ENCODE assay signal across 15 cellular contexts in genomic region chr1:113793878-113794834, GRCh38. TPM values are rescaled to one million over a fixed set of nuclear protein-coding genes. Genes with fewer than 3 reads are reported as not detected.
A peak's percentile ranks its signal among the peaks of the same experiment; 100 is the strongest.
DNase-seq lines count a peak whose midpoint lies in the region; ATAC-seq, FAIRE-seq and TF ChIP-seq lines count a peak whose summit lies in the region.
"Had no signal": no experiment of that assay in that cellular context is flagged by ENCODE, and none has a peak within 500 bp of the region (broad histone marks: within the 10 kb centered on the region; RNA-seq: fewer than 3 reads in every experiment).

No MANE protein-coding gene starts in this region.

- ATAC-seq in HepG2 (no peak), HG02981 (IDR thresholded peaks at IDR 0.05; ENCODE audit: unreplicated experiment) (peak; percentile 62), right cardiac atrium (peak; percentile 55 to 78)
- ATAC-seq: activated CD4-positive, CD25-positive, alpha-beta regulatory T cell treated with anti-CD3 and anti-CD28 coated beads, Interleukin-2, amount 50 U/mL, for 24 hours had no signal

- peaks cover 6% of the 10 kb centered on the region for H4K20me1 ChIP-seq in HepG2 (ENCODE audit: insufficient read depth, low read length)

- no peak for TF ChIP-seq EP300 in HepG2 (IDR thresholded peaks at IDR 0.05; ENCODE audit: low read depth in 2 of 2, low read length in 2 of 2)
- no peak for TF ChIP-seq EP300 in HepG2 (CRISPR knock-in tag; IDR thresholded peaks at IDR 0.05; ENCODE audit: borderline replicate concordance)

- H3K4me3 ChIP-seq in liver (ENCODE audit: low read depth in 1 of 3, low read length in 3 of 3): no peak overlapping the region
- no peak overlapping the region for H3K4me3 ChIP-seq in HepG2 (replicated peaks in 1 of 3; ENCODE audit: insufficient read depth in 1 of 3, low read depth in 2 of 3, low read length in 3 of 3)
- no peak overlapping the region for H3K4me3 ChIP-seq in right cardiac atrium (ENCODE audit: low read length)
- H3K4me3 ChIP-seq in testis: no peak overlapping the region
- H3K4me3 ChIP-seq: GM23248 had no signal

- 74% methylated on average over 9 of the region's 9 CpGs for WGBS in liver
- 96% methylated on average over 9 of the region's 9 CpGs for WGBS in HepG2 (ENCODE audit: low lambda C conversion rate)
- WGBS in right cardiac atrium: 87% methylated on average over 9 of the region's 9 CpGs
- 93 to 96% methylated on average over 9 of the region's 9 CpGs for WGBS in testis, 2 donors

- no peaks in the 10 kb centered on the region for H3K27me3 Mint-ChIP-seq in CD14-positive monocyte (ENCODE audit: low read depth in 3 of 3)

- no peak overlapping the region for H3K9ac ChIP-seq in liver (ENCODE audit: low read depth in 1 of 2, low read length in 2 of 2)
- no peak overlapping the region for H3K9ac ChIP-seq in HepG2 (ENCODE audit: insufficient read depth, low read depth, low read length)
- H3K9ac ChIP-seq: GM23248 had no signal

- in situ Hi-C loops in HepG2 (cut with HindIII; ENCODE audit: extremely low pct_ligation_motif_present, low pct_unique_long_range_greater_than_20kb): no loop called here

- no TSS peak for BruUV-seq in HepG2 (replicated peaks; lab: Mats Ljungman, UMichigan)

- peaks cover 2 to 10% (median 7%) of the 10 kb centered on the region in 4 donors for H3K36me3 ChIP-seq in liver (ENCODE audit: control insufficient read depth in 4 of 4, insufficient read depth in 3 of 4, low read depth in 1 of 4, low read length in 3 of 4)
- peaks cover 5 to 44% of the 10 kb centered on the region in 2 experiments for H3K36me3 ChIP-seq in HepG2 (replicated peaks in 1 of 2; ENCODE audit: control insufficient read depth in 1 of 2, insufficient read depth in 2 of 2, low read length in 2 of 2)
- no peaks in the 10 kb centered on the region for H3K36me3 ChIP-seq in testis (ENCODE audit: low read depth, missing control alignments)

- peaks cover 53 to 63% of the 10 kb centered on the region in 2 donors for H3K36me3 Mint-ChIP-seq in CD14-positive monocyte

- H3K79me2 ChIP-seq in HepG2 (ENCODE audit: insufficient read depth, low read length): peaks cover 31% of the 10 kb centered on the region

- POLR2A ChIA-PET in HepG2 (lab: Yijun Ruan, JAX): no interaction called here

- no peaks in the 10 kb centered on the region for H3K9me3 Mint-ChIP-seq in CD14-positive monocyte
- H3K9me3 Mint-ChIP-seq: activated T-helper 2 cell treated with anti-CD3 and anti-CD28 coated beads, Interferon-gamma antibody, Interleukin-2, Interleukin-4, amounts not matched to agents 10 μg/mL and 5 μg/mL and 100 μg/mL, durations not matched to agents 14 hours and 24 hours and 36 hours had no signal

- H3K27me3 ChIP-seq in liver (ENCODE audit: control insufficient read depth in 4 of 4, insufficient read depth in 4 of 4, low read length in 3 of 4) (no peaks in the 10 kb centered on the region), HepG2 (ENCODE audit: control insufficient read depth in 1 of 2, insufficient read depth in 2 of 2, low read length in 2 of 2) (no peaks in the 10 kb centered on the region), right cardiac atrium (ENCODE audit: control insufficient read depth, insufficient read depth) (no peaks in the 10 kb centered on the region), testis (no peaks in the 10 kb centered on the region)

- no peak overlapping the region for H3K4me2 ChIP-seq in HepG2 (ENCODE audit: low read depth, low read length)

- no peak for TF ChIP-seq RAD21 in liver (IDR thresholded peaks at IDR 0.05)
- TF ChIP-seq RAD21 in HepG2 (CRISPR knock-in tag; IDR thresholded peaks at IDR 0.05): no peak

- TF ChIP-seq POLR2A in HepG2 (IDR thresholded peaks at IDR 0.05; ENCODE audit: insufficient read depth in 1 of 2, low read depth in 2 of 2, low read length in 2 of 2) (no peak), testis (IDR thresholded peaks at IDR 0.05) (no peak)

- FAIRE-seq in HepG2 (lab: Jason Lieb, UNC): no peak
- FAIRE-seq: G401.6, small intestine had no signal

- H3K4me3 Mint-ChIP-seq in CD14-positive monocyte: no peak overlapping the region

- TF ChIP-seq CTCF in liver (IDR thresholded peaks at IDR 0.05; ENCODE audit: low read depth, low read length, missing input control) (no peak), HepG2 (CRISPR knock-in tag; IDR thresholded peaks at IDR 0.05) (no peak), testis (IDR thresholded peaks at IDR 0.05) (no peak), CD14-positive monocyte (IDR thresholded peaks at IDR 0.05) (no peak)

- H3K4me1 Mint-ChIP-seq in CD14-positive monocyte: peaks cover 3% of the 10 kb centered on the region

- peak overlapping the region in 2 of 7 donors; percentile 27 to 32 for H3K27ac Mint-ChIP-seq in CD14-positive monocyte
- H3K27ac Mint-ChIP-seq: activated T-helper 2 cell treated with anti-CD3 and anti-CD28 coated beads, Interferon-gamma antibody, Interleukin-2, Interleukin-4, amounts not matched to agents 10 μg/mL and 5 μg/mL and 100 μg/mL, durations not matched to agents 14 hours and 24 hours and 36 hours had no signal

- H3K9me3 ChIP-seq in liver (ENCODE audit: control insufficient read depth in 4 of 4, low read length in 3 of 4) (no peaks in the 10 kb centered on the region), HepG2 (ENCODE audit: low read length) (no peaks in the 10 kb centered on the region), right cardiac atrium (ENCODE audit: control insufficient read depth, low read length) (no peaks in the 10 kb centered on the region), testis (no peaks in the 10 kb centered on the region)

- H3K27ac ChIP-seq in liver (ENCODE audit: low read depth in 1 of 2, low read length in 2 of 2): peak overlapping the region in 1 of 2 donors; percentile 4
- no peak overlapping the region for H3K27ac ChIP-seq in HepG2 (ENCODE audit: extremely low read length, insufficient read depth, low read length)
- no peak overlapping the region for H3K27ac ChIP-seq in right cardiac atrium (ENCODE audit: low read length)
- H3K27ac ChIP-seq in testis: no peak overlapping the region

- H2AFZ ChIP-seq in HepG2 (ENCODE audit: low read length): no peak overlapping the region
- H2AFZ ChIP-seq: GM23248 had no signal

- H3K4me1 ChIP-seq in liver (ENCODE audit: control insufficient read depth in 4 of 4, insufficient read depth in 4 of 4, low read length in 3 of 4) (peaks cover 3 to 23% (median 12%) of the 10 kb centered on the region in 4 donors), HepG2 (ENCODE audit: insufficient read depth, low read length) (peaks cover 5% of the 10 kb centered on the region), right cardiac atrium (ENCODE audit: control insufficient read depth, insufficient read depth, low read length) (peaks cover 5% of the 10 kb centered on the region), testis (no peaks in the 10 kb centered on the region)

- intact Hi-C loops in HepG2 (cut with micrococcal nuclease; ENCODE audit: unreplicated experiment) (no loop called here), right cardiac atrium (cut with DNase I) (no loop called here), testis (cut with DNase I; ENCODE audit: low total_unique reads) (no loop called here), CD14-positive monocyte (cut with micrococcal nuclease) (no loop called here)

- CTCF ChIA-PET in HepG2 (lab: Yijun Ruan, JAX; ENCODE audit: low intra/inter-chr PET ratio, low total read pairs): no interaction called here

- DNase-seq in HepG2 (ENCODE audit: low spot score): no peak
- no peak for DNase-seq in right cardiac atrium
- DNase-seq in testis: no peak
- DNase-seq in CD14-positive monocyte (ENCODE audit: low spot score): no peak
- DNase-seq in HT-29 (ENCODE audit: low spot score): no peak
- no peak for DNase-seq in DMS153 (lab: John Stamatoyannopoulos, UW)
- DNase-seq: caudate nucleus, GM23248, NCI-H2029, small intestine had no signal

RNA-seq across cellular contexts. Expression of gene RSBN1, which starts 18.1 kb away (rescaled TPM):
- 10 to 100 TPM in 1 of 2 donors, 1 to 10 TPM in 1; 7.7 to 11.3 TPM for total RNA-seq in liver
- polyA plus RNA-seq in liver: 1 to 10 TPM; 2.3 to 3.5 TPM
- total RNA-seq in HepG2 (2016; rRNA removed; fragmentation: Illumina TruSeq; extraction: Trizol): 10.4 and 13.6 TPM in 2 replicates
- total RNA-seq in HepG2 (2016; cell fraction: cytosol; rRNA removed; fragmentation: Illumina TruSeq; extraction: Trizol; ENCODE audit: low read depth): 1.2 and 1.3 TPM in 2 replicates
- 9.9 and 15.2 TPM in 2 replicates for total RNA-seq in HepG2 (2016; cell fraction: insoluble cytoplasmic fraction; rRNA removed; fragmentation: Illumina TruSeq; extraction: Trizol)
- total RNA-seq in HepG2 (2016; cell fraction: membrane; rRNA removed; fragmentation: Illumina TruSeq; extraction: Trizol): 2.7 and 3.1 TPM in 2 replicates
- 9.1 TPM in 2 replicates for total RNA-seq in HepG2 (2016; cell fraction: nucleus; rRNA removed; fragmentation: Illumina TruSeq; extraction: Trizol)
- 6.3 and 8.3 TPM in 2 replicates for polyA plus RNA-seq in HepG2 (2011; rRNA removed)
- polyA plus RNA-seq in HepG2 (2011; cell fraction: cytosol; rRNA removed): 3.2 and 4.8 TPM in 2 replicates
- 5.5 and 7.9 TPM in 2 replicates for polyA plus RNA-seq in HepG2 (2011; cell fraction: nucleus; rRNA removed)
- polyA plus RNA-seq in HepG2 (2012): 5.8 and 8.9 TPM in 2 replicates
- 0.36 and 0.58 TPM in 2 replicates for polyA plus RNA-seq in HepG2 (2016; cell fraction: cytosol; fragmentation: Illumina TruSeq; extraction: Trizol; ENCODE audit: low read depth)
- polyA plus RNA-seq in HepG2 (2016; cell fraction: insoluble cytoplasmic fraction; fragmentation: Illumina TruSeq; extraction: Trizol; ENCODE audit: low read depth): 6.3 and 7.1 TPM in 2 replicates
- 0.86 and 1.1 TPM in 2 replicates for polyA plus RNA-seq in HepG2 (2016; cell fraction: membrane; fragmentation: Illumina TruSeq; extraction: Trizol; ENCODE audit: low read depth)
- 9.1 and 9.7 TPM in 2 replicates for polyA plus RNA-seq in HepG2 (2016; cell fraction: nucleus; fragmentation: Illumina TruSeq; extraction: Trizol; ENCODE audit: insufficient read depth, low read depth)
- polyA minus RNA-seq in HepG2 (2011; rRNA and poly(A)+ RNA removed; ENCODE audit: low replicate concordance): 6.5 and 15.8 TPM in 2 replicates
- polyA minus RNA-seq in HepG2 (2011; cell fraction: cytosol; rRNA and poly(A)+ RNA removed): 17.4 and 18.9 TPM in 2 replicates
- 20.1 and 31.0 TPM in 2 replicates for polyA minus RNA-seq in HepG2 (2011; cell fraction: nucleus; rRNA and poly(A)+ RNA removed)
- total RNA-seq in right cardiac atrium: 10 to 100 TPM; 12.8 to 15.2 (median 13.8) TPM
- 3.8 TPM for polyA plus RNA-seq in right cardiac atrium
- 10 to 100 TPM; 28.5 to 32.5 TPM for total RNA-seq in testis
- polyA plus RNA-seq in testis (ENCODE audit: insufficient read depth, low read depth, low replicate concordance): 27.5 TPM
- polyA plus RNA-seq in CD14-positive monocyte: 1 to 10 TPM; 8.9 to 9.0 TPM
- total RNA-seq in HT-29 (2014; rRNA removed; shearing (Covaris generic)): 4.0 and 4.2 TPM in 2 replicates

RNA-seq across cellular contexts. Expression of gene PHTF1, which starts 34.9 kb away (rescaled TPM):
- total RNA-seq in liver (10 to 100 TPM in 1 of 2 donors, 1 to 10 TPM in 1; 9.4 to 14.0 TPM), HepG2 (2016; rRNA removed; fragmentation: Illumina TruSeq; extraction: Trizol) (15.3 and 19.7 TPM in 2 replicates), right cardiac atrium (1 to 10 TPM; 7.3 to 9.3 (median 9.0) TPM), testis (10 to 100 TPM; 29.2 to 46.4 TPM)
- polyA plus RNA-seq in liver (1 to 10 TPM; 3.2 to 5.2 TPM), HepG2 (2011; rRNA removed) (5.0 and 5.7 TPM in 2 replicates), right cardiac atrium (4.5 TPM), testis (ENCODE audit: insufficient read depth, low read depth, low replicate concordance) (61.7 TPM), CD14-positive monocyte (10 to 100 TPM; 11.1 to 12.2 TPM)
- 6.2 and 6.4 TPM in 2 replicates for total RNA-seq in HepG2 (2016; cell fraction: cytosol; rRNA removed; fragmentation: Illumina TruSeq; extraction: Trizol; ENCODE audit: low read depth)
- 17.4 and 17.7 TPM in 2 replicates for total RNA-seq in HepG2 (2016; cell fraction: insoluble cytoplasmic fraction; rRNA removed; fragmentation: Illumina TruSeq; extraction: Trizol)
- 14.0 and 17.1 TPM in 2 replicates for total RNA-seq in HepG2 (2016; cell fraction: membrane; rRNA removed; fragmentation: Illumina TruSeq; extraction: Trizol)
- 21.1 and 24.3 TPM in 2 replicates for total RNA-seq in HepG2 (2016; cell fraction: nucleus; rRNA removed; fragmentation: Illumina TruSeq; extraction: Trizol)
- 2.9 and 3.6 TPM in 2 replicates for polyA plus RNA-seq in HepG2 (2011; cell fraction: cytosol; rRNA removed)
- polyA plus RNA-seq in HepG2 (2011; cell fraction: nucleus; rRNA removed): 8.5 and 9.2 TPM in 2 replicates
- polyA plus RNA-seq in HepG2 (2012): 6.1 and 6.6 TPM in 2 replicates
- polyA plus RNA-seq in HepG2 (2016; cell fraction: cytosol; fragmentation: Illumina TruSeq; extraction: Trizol; ENCODE audit: low read depth): 2.7 and 4.4 TPM in 2 replicates
- polyA plus RNA-seq in HepG2 (2016; cell fraction: insoluble cytoplasmic fraction; fragmentation: Illumina TruSeq; extraction: Trizol; ENCODE audit: low read depth): 10.9 and 12.2 TPM in 2 replicates
- polyA plus RNA-seq in HepG2 (2016; cell fraction: membrane; fragmentation: Illumina TruSeq; extraction: Trizol; ENCODE audit: low read depth): 7.7 and 8.2 TPM in 2 replicates
- polyA plus RNA-seq in HepG2 (2016; cell fraction: nucleus; fragmentation: Illumina TruSeq; extraction: Trizol; ENCODE audit: insufficient read depth, low read depth): 25.8 and 27.4 TPM in 2 replicates
- polyA minus RNA-seq in HepG2 (2011; rRNA and poly(A)+ RNA removed; ENCODE audit: low replicate concordance): 7.0 and 22.6 TPM in 2 replicates
- polyA minus RNA-seq in HepG2 (2011; cell fraction: cytosol; rRNA and poly(A)+ RNA removed): 3.7 and 5.4 TPM in 2 replicates
- polyA minus RNA-seq in HepG2 (2011; cell fraction: nucleus; rRNA and poly(A)+ RNA removed): 27.8 and 30.0 TPM in 2 replicates
- total RNA-seq in HT-29 (2014; rRNA removed; shearing (Covaris generic)): 11.7 and 16.7 TPM in 2 replicates
